1 cellular context compared by ENCODE assay signal in genomic region chr2:231294578-231295362, GRCh38.
TF ChIP-seq lines count a peak whose summit lies in the region.

No MANE protein-coding gene starts in this region.

TF ChIP-seq in SK-N-SH treated with all-trans-retinoic acid at 6 μM for 48 hours, 23 proteins besides CTCF, POLR2A, EP300 and RAD21 (continued from another document):
- TF ChIP-seq CSRNP3 (CRISPR knock-in tag; IDR thresholded peaks at IDR 0.05), result no peak
- TF ChIP-seq OSR1 (CRISPR knock-in tag; IDR thresholded peaks at IDR 0.05), result no peak
- TF ChIP-seq ISL1 (CRISPR knock-in tag; IDR thresholded peaks at IDR 0.05), result no peak
- no peak for TF ChIP-seq TOX (CRISPR knock-in tag; IDR thresholded peaks at IDR 0.05; ENCODE audit: borderline replicate concordance)
